ENCODE assay signal across 34 cellular contexts in genomic region chr1:197092491-197093023, GRCh38. TPM values are rescaled to one million over a fixed set of nuclear protein-coding genes. Genes with fewer than 3 reads are reported as not detected.
"Had no signal": no experiment of that assay in that cellular context is flagged by ENCODE, and none has a peak within 500 bp of the region (broad histone marks: within the 10 kb centered on the region; RNA-seq: fewer than 3 reads in every experiment).

No MANE protein-coding gene starts in this region.

- DNase-seq: activated CD4-positive, alpha-beta T cell treated with anti-CD3 and anti-CD28 coated beads for 4 hours; activated CD4-positive, CD25-positive, alpha-beta regulatory T cell; activated CD8-positive, alpha-beta memory T cell treated with anti-CD3 and anti-CD28 coated beads, Interleukin-2, amount 10 ng/mL, durations not matched to agents 7 days and 5 days; activated CD8-positive, alpha-beta T cell treated with anti-CD3 and anti-CD28 coated beads for 36 hours; activated gamma-delta T cell; activated naive CD4-positive, alpha-beta T cell treated with anti-CD3 and anti-CD28 coated beads, Interleukin-2, amount 50 U/mL, for 16 hours; activated naive CD8-positive, alpha-beta T cell treated with anti-CD3 and anti-CD28 coated beads, Interleukin-2, amount 50 U/mL, for 24 hours; anterior cingulate cortex; body of pancreas; effector memory CD8-positive, alpha-beta T cell; foreskin fibroblast; immature natural killer cell; kidney glomerular epithelial cell; left lung; naive B cell; nucleus accumbens; stimulated activated CD4-positive, alpha-beta T cell treated with anti-CD3 and anti-CD28 coated beads, Interleukin-15, amount 100 ng/mL, for 24 hours; stomach had no signal

- H3K27ac Mint-ChIP-seq: activated CD8-positive, alpha-beta memory T cell treated with anti-CD3 and anti-CD28 coated beads, Interleukin-2, amount 10 ng/mL, durations not matched to agents 7 days and 5 days; activated CD8-positive, alpha-beta T cell treated with anti-CD3 and anti-CD28 coated beads for 36 hours; activated naive CD8-positive, alpha-beta T cell treated with anti-CD3 and anti-CD28 coated beads, Interleukin-2, amount 50 U/mL, for 24 hours; activated T-helper 1 cell treated with anti-CD3 and anti-CD28 coated beads, Interleukin-12 subunit alpha, Interleukin-12 subunit beta, Interleukin-2, Interleukin-4 antibody, amounts not matched to agents 30 ng/mL and 10 ng/mL and 1 ng/mL, durations not matched to agents 14 hours and 24 hours and 36 hours; effector memory CD8-positive, alpha-beta T cell; immature natural killer cell; naive B cell; stimulated activated memory B cell treated with anti-CD40 and anti-IgM and Interleukin-4, amounts not matched to agents 10 μg/mL and 1 μg/mL and 100 μg/mL, for 72 hours; T-helper 1 cell treated with Interleukin-12 subunit alpha and Interleukin-12 subunit beta and Interleukin-4 antibody, amounts not matched to agents 30 μg/mL and 1 μg/mL, for 36 hours had no signal

- H3K4me1 ChIP-seq: body of pancreas, left lung, stomach, suprapubic skin, tibial nerve had no signal

- H3K27me3 ChIP-seq: body of pancreas, hepatocyte, left lung, stomach, suprapubic skin, tibial nerve had no signal

- H3K36me3 Mint-ChIP-seq: naive B cell; stimulated activated memory B cell treated with anti-CD40 and anti-IgM and Interleukin-4, amounts not matched to agents 10 μg/mL and 1 μg/mL and 100 μg/mL, for 72 hours had no signal

- ATAC-seq: activated CD8-positive, alpha-beta memory T cell treated with anti-CD3 and anti-CD28 coated beads, Interleukin-2, amount 10 ng/mL, durations not matched to agents 7 days and 5 days; activated CD8-positive, alpha-beta T cell treated with anti-CD3 and anti-CD28 coated beads for 36 hours; activated naive CD8-positive, alpha-beta T cell treated with anti-CD3 and anti-CD28 coated beads, Interleukin-2, amount 50 U/mL, for 24 hours; body of pancreas; effector memory CD8-positive, alpha-beta T cell; esophagus mucosa; left lung; sciatic nerve; stimulated activated memory B cell treated with anti-CD40 and anti-IgM and Interleukin-4, amounts not matched to agents 10 μg/mL and 1 μg/mL and 100 μg/mL, for 72 hours had no signal

- H3K9me3 ChIP-seq: body of pancreas, left lung, stomach, suprapubic skin, tibial nerve had no signal

- H3K9me3 Mint-ChIP-seq: activated CD8-positive, alpha-beta T cell treated with anti-CD3 and anti-CD28 coated beads for 36 hours; activated naive CD8-positive, alpha-beta T cell treated with anti-CD3 and anti-CD28 coated beads, Interleukin-2, amount 50 U/mL, for 24 hours; activated T-helper 1 cell treated with anti-CD3 and anti-CD28 coated beads, Interleukin-12 subunit alpha, Interleukin-12 subunit beta, Interleukin-2, Interleukin-4 antibody, amounts not matched to agents 30 ng/mL and 10 ng/mL and 1 ng/mL, durations not matched to agents 14 hours and 24 hours and 36 hours; effector memory CD8-positive, alpha-beta T cell; immature natural killer cell; naive B cell; stimulated activated memory B cell treated with anti-CD40 and anti-IgM and Interleukin-4, amounts not matched to agents 10 μg/mL and 1 μg/mL and 100 μg/mL, for 72 hours; T-helper 1 cell treated with Interleukin-12 subunit alpha and Interleukin-12 subunit beta and Interleukin-4 antibody, amounts not matched to agents 30 μg/mL and 1 μg/mL, for 36 hours had no signal

- H3K4me3 Mint-ChIP-seq: activated CD8-positive, alpha-beta memory T cell treated with anti-CD3 and anti-CD28 coated beads, Interleukin-2, amount 10 ng/mL, durations not matched to agents 7 days and 5 days; activated CD8-positive, alpha-beta T cell treated with anti-CD3 and anti-CD28 coated beads for 36 hours; activated naive CD8-positive, alpha-beta T cell treated with anti-CD3 and anti-CD28 coated beads, Interleukin-2, amount 50 U/mL, for 24 hours; activated T-helper 1 cell treated with anti-CD3 and anti-CD28 coated beads, Interleukin-12 subunit alpha, Interleukin-12 subunit beta, Interleukin-2, Interleukin-4 antibody, amounts not matched to agents 30 ng/mL and 10 ng/mL and 1 ng/mL, durations not matched to agents 14 hours and 24 hours and 36 hours; effector memory CD8-positive, alpha-beta T cell; immature natural killer cell; naive B cell; stimulated activated memory B cell treated with anti-CD40 and anti-IgM and Interleukin-4, amounts not matched to agents 10 μg/mL and 1 μg/mL and 100 μg/mL, for 72 hours; T-helper 1 cell treated with Interleukin-12 subunit alpha and Interleukin-12 subunit beta and Interleukin-4 antibody, amounts not matched to agents 30 μg/mL and 1 μg/mL, for 36 hours had no signal

- H3K27me3 Mint-ChIP-seq: activated CD8-positive, alpha-beta memory T cell treated with anti-CD3 and anti-CD28 coated beads, Interleukin-2, amount 10 ng/mL, durations not matched to agents 7 days and 5 days; activated CD8-positive, alpha-beta T cell treated with anti-CD3 and anti-CD28 coated beads for 36 hours; activated naive CD8-positive, alpha-beta T cell treated with anti-CD3 and anti-CD28 coated beads, Interleukin-2, amount 50 U/mL, for 24 hours; effector memory CD8-positive, alpha-beta T cell; naive B cell; stimulated activated memory B cell treated with anti-CD40 and anti-IgM and Interleukin-4, amounts not matched to agents 10 μg/mL and 1 μg/mL and 100 μg/mL, for 72 hours had no signal

- H3K27ac ChIP-seq: body of pancreas, hepatocyte, left lung, stomach, suprapubic skin, tibial nerve had no signal

- H3K36me3 ChIP-seq: stomach, suprapubic skin, tibial nerve had no signal

- H3K4me1 Mint-ChIP-seq: activated CD8-positive, alpha-beta memory T cell treated with anti-CD3 and anti-CD28 coated beads, Interleukin-2, amount 10 ng/mL, durations not matched to agents 7 days and 5 days; activated naive CD8-positive, alpha-beta T cell treated with anti-CD3 and anti-CD28 coated beads, Interleukin-2, amount 50 U/mL, for 24 hours; immature natural killer cell; naive B cell; stimulated activated memory B cell treated with anti-CD40 and anti-IgM and Interleukin-4, amounts not matched to agents 10 μg/mL and 1 μg/mL and 100 μg/mL, for 72 hours had no signal

- H3K4me3 ChIP-seq: body of pancreas, hepatocyte, left lung, lung, smooth muscle cell, stomach, suprapubic skin, tibial nerve had no signal

RNA-seq across cellular contexts. Expression of gene F13B, which starts 25.5 kb away (rescaled TPM):
- total RNA-seq: activated CD8-positive, alpha-beta memory T cell treated with anti-CD3 and anti-CD28 coated beads, Interleukin-2, amount 10 ng/mL, durations not matched to agents 7 days and 5 days; activated CD8-positive, alpha-beta T cell treated with anti-CD3 and anti-CD28 coated beads for 36 hours; activated T-helper 1 cell treated with anti-CD3 and anti-CD28 coated beads, Interleukin-12 subunit alpha, Interleukin-12 subunit beta, Interleukin-2, Interleukin-4 antibody, amounts not matched to agents 30 ng/mL and 10 ng/mL and 1 ng/mL, durations not matched to agents 14 hours and 24 hours and 36 hours; body of pancreas; cardiac septum; dermis microvascular lymphatic vessel endothelial cell; endothelial cell of umbilical vein; esophagus mucosa; glomerular endothelial cell; left lung; lung; mesenteric fat pad; sciatic nerve; smooth muscle cell; suprapubic skin; tibial nerve had no signal
- polyA plus RNA-seq: endothelial cell of umbilical vein, immature natural killer cell, lung, neural cell, smooth muscle cell, stomach had no signal
